In genomic region chr21:20998456-20998789, GRCh38 we compare ENCODE assay signal across 8 cellular contexts. TPM values are rescaled to one million over a fixed set of nuclear protein-coding genes. Genes with fewer than 3 reads are reported as not detected.
DNase-seq lines count a peak whose midpoint lies in the region; ATAC-seq and TF ChIP-seq lines count a peak whose summit lies in the region.

No MANE protein-coding gene starts in this region.

- TF ChIP-seq CTCF in WERI-Rb-1 (IDR thresholded peaks at IDR 0.05; ENCODE audit: low read depth, low read length), result no peak

- WGBS in right cardiac atrium, result under 1% methylated on average over 14 of the region's 14 CpGs

- no peak overlapping the region for H3K27ac Mint-ChIP-seq in stimulated activated effector memory CD8-positive, alpha-beta T cell treated with anti-CD3 and anti-CD28 coated beads, Interleukin-12 subunit alpha, Interleukin-12 subunit beta, amount 100 ng/mL, for 72 hours

- H3K4me3 Mint-ChIP-seq in stimulated activated effector memory CD8-positive, alpha-beta T cell treated with anti-CD3 and anti-CD28 coated beads, Interleukin-12 subunit alpha, Interleukin-12 subunit beta, amount 100 ng/mL, for 72 hours, result peak overlapping the region; percentile 42

- no peak for ATAC-seq in right cardiac atrium
- no peak for ATAC-seq in stimulated activated effector memory CD8-positive, alpha-beta T cell treated with anti-CD3 and anti-CD28 coated beads, Interleukin-12 subunit alpha, Interleukin-12 subunit beta, amount 100 ng/mL, for 72 hours
- no peak for ATAC-seq in GM21515 (IDR thresholded peaks at IDR 0.05; ENCODE audit: unreplicated experiment)

- no peaks in the 10 kb centered on the region for H3K36me3 Mint-ChIP-seq in stimulated activated effector memory CD8-positive, alpha-beta T cell treated with anti-CD3 and anti-CD28 coated beads, Interleukin-12 subunit alpha, Interleukin-12 subunit beta, amount 100 ng/mL, for 72 hours

- peak; percentile 30 for DNase-seq in NCI-H2196 (lab: John Stamatoyannopoulos, UW; ENCODE audit: unreplicated experiment)
- DNase-seq in NCI-H2196 treated with DMSO at 0.1 percent for 48 hours (lab: John Stamatoyannopoulos, UW; ENCODE audit: unreplicated experiment), result no peak
- DNase-seq in WERI-Rb-1, result no peak
- no peak for DNase-seq in right cardiac atrium
- no peak for DNase-seq in stimulated activated effector memory CD8-positive, alpha-beta T cell treated with anti-CD3 and anti-CD28 coated beads, Interleukin-12 subunit alpha, Interleukin-12 subunit beta, amount 100 ng/mL, for 72 hours (ENCODE audit: low spot score in 2 of 2)
- no peak for DNase-seq in NCI-H69 (lab: John Stamatoyannopoulos, UW)
- DNase-seq in stimulated activated CD4-positive, alpha-beta T cell treated with anti-CD3 and anti-CD28 coated beads, Interleukin-4, amount 100 ng/mL, for 4 hours, result no peak

- H3K4me1 Mint-ChIP-seq in stimulated activated effector memory CD8-positive, alpha-beta T cell treated with anti-CD3 and anti-CD28 coated beads, Interleukin-12 subunit alpha, Interleukin-12 subunit beta, amount 100 ng/mL, for 72 hours, result peaks cover 5% of the 10 kb centered on the region

- peak overlapping the region; percentile 76 for H3K4me3 ChIP-seq in WERI-Rb-1 (ENCODE audit: low read depth, low read length)
- H3K4me3 ChIP-seq in right cardiac atrium (ENCODE audit: low read length), result peak overlapping the region; percentile 95

- H3K27ac ChIP-seq in WERI-Rb-1 (no peak overlapping the region), right cardiac atrium (ENCODE audit: low read length) (peak overlapping the region; percentile 38)

- H3K27me3 ChIP-seq in WERI-Rb-1 (ENCODE audit: insufficient read depth, low read depth, severe bottlenecking), result peaks cover 8% of the 10 kb centered on the region
- H3K27me3 ChIP-seq in right cardiac atrium (ENCODE audit: control insufficient read depth, insufficient read depth), result no peaks in the 10 kb centered on the region

- H3K9me3 ChIP-seq in WERI-Rb-1 (ENCODE audit: severe bottlenecking) (no peaks in the 10 kb centered on the region), right cardiac atrium (ENCODE audit: control insufficient read depth, low read length) (no peaks in the 10 kb centered on the region)

- no peaks in the 10 kb centered on the region for H3K9me3 Mint-ChIP-seq in stimulated activated effector memory CD8-positive, alpha-beta T cell treated with anti-CD3 and anti-CD28 coated beads, Interleukin-12 subunit alpha, Interleukin-12 subunit beta, amount 100 ng/mL, for 72 hours

- no peaks in the 10 kb centered on the region for H3K36me3 ChIP-seq in WERI-Rb-1

- no peaks in the 10 kb centered on the region for H3K4me1 ChIP-seq in right cardiac atrium (ENCODE audit: control insufficient read depth, insufficient read depth, low read length)

- intact Hi-C loops in right cardiac atrium (cut with DNase I), result no loop called here

RNA-seq across cellular contexts. Expression of gene NCAM2, which starts 0.2 kb away (rescaled TPM):
- total RNA-seq in right cardiac atrium, result 1 to 10 TPM; 8.2 to 9.7 (median 8.2) TPM
- 0.97 TPM for polyA plus RNA-seq in right cardiac atrium
